30 cellular contexts compared by ENCODE assay signal in the genomic region with DNA sequence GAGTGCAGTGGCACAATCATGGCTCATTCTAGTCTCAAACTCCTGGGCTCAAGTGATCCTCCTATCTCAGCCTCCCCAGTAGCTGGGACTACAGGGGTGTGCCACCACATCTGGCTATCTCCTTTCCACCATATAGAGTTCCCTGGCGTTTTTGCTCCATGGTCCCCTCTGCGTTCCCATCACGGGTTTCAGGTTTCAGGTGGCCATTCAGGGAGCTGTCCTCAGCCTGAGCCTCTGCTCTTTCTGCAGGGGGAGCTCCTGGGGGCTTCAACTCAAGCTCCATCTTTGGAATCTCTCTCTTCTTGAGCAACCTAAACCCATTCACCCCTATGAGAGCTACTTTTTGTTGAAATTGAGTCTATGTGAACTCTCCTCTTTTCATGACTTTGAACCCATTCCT. TPM values are rescaled to one million over a fixed set of nuclear protein-coding genes. Genes with fewer than 3 reads are reported as not detected.
A peak's percentile ranks its signal among the peaks of the same experiment; 100 is the strongest.
DNase-seq lines count a peak whose midpoint lies in the region; ATAC-seq, FAIRE-seq and TF ChIP-seq lines count a peak whose summit lies in the region.
"Had no signal": no experiment of that assay in that cellular context is flagged by ENCODE, and none has a peak within 500 bp of the region (broad histone marks: within the 10 kb centered on the region; RNA-seq: fewer than 3 reads in every experiment).

No MANE protein-coding gene starts in this region.

- WGBS in SK-N-SH (ENCODE audit: low lambda C conversion rate): 25% methylated on average over 3 of the region's 3 CpGs

- H3K9me2 ChIP-seq in SK-N-SH: no peaks in the 10 kb centered on the region

- no peak for TF ChIP-seq RAD21 in SK-N-SH (IDR thresholded peaks at IDR 0.05; ENCODE audit: low read length)

- no peak overlapping the region for H3K9ac ChIP-seq in SK-N-SH

- CTCF ChIA-PET in SK-N-SH (lab: Yijun Ruan, JAX): interaction anchor here (0.5 to 2.0 kb wide), 9 partner anchors 8 to 216 kb away, joined by 3 to 21 read pairs (median 4); partner anchors contain the start of gene ATG101

- H3K27me3 ChIP-seq in SK-N-SH (ENCODE audit: insufficient read depth) (peaks cover 35% of the 10 kb centered on the region), upper lobe of right lung (no peaks in the 10 kb centered on the region)

- H3K4me3 ChIP-seq in SK-N-SH (ENCODE audit: low read depth in 2 of 2, low read length in 1 of 2) (no peak overlapping the region), upper lobe of right lung (no peak overlapping the region)
- H3K4me3 ChIP-seq: K562 had no signal

- no peak overlapping the region for H3K4me2 ChIP-seq in SK-N-SH

- POLR2A ChIA-PET in SK-N-SH (lab: Yijun Ruan, JAX): interaction anchor here (0.7 kb wide), 1 partner anchor 58 kb away, joined by 3 read pairs; no protein-coding TSS in a partner anchor

- no peaks in the 10 kb centered on the region for H4K20me1 ChIP-seq in SK-N-SH (ENCODE audit: insufficient read depth)

- TF ChIP-seq CTCF in SK-N-SH (IDR thresholded peaks at IDR 0.05) (no peak), upper lobe of right lung (IDR thresholded peaks at IDR 0.05) (no peak)

- no peak for ATAC-seq in SK-N-SH treated with all-trans-retinoic acid at 6 μM for 48 hours
- no peak for ATAC-seq in upper lobe of right lung
- no peak for ATAC-seq in HG02623 (IDR thresholded peaks at IDR 0.05; ENCODE audit: unreplicated experiment)
- ATAC-seq: K562 had no signal

- H3K9me3 ChIP-seq in SK-N-SH (no peaks in the 10 kb centered on the region), upper lobe of right lung (no peaks in the 10 kb centered on the region)
- H3K9me3 ChIP-seq: BE2C had no signal

- peak; percentile 6 for DNase-seq in SK-N-SH
- DNase-seq in HuH-7 (ENCODE audit: low spot score): peak; percentile 5
- DNase-seq in cerebellum (ENCODE audit: low spot score): peak; percentile 0
- peak; percentile 38 for DNase-seq in upper lobe of right lung
- no peak for DNase-seq in urothelium cell line (ENCODE audit: low spot score)
- DNase-seq in posterior vena cava (ENCODE audit: low spot score): no peak
- DNase-seq: BE2C; CD8-positive, alpha-beta memory T cell; DMS 273 treated with DMSO at 0.1 percent for 48 hours; EL; GDM1; Kasumi-1; NCI-H1105; NCI-H2029; NCI-H446 treated with DMSO at 0.1 percent for 48 hours; NCI-H526; NCI-H82; NK-92 treated with Interleukin-12 subunit alpha and Interleukin-12 subunit beta, amount 100 ng/mL, for 24 hours; Right ventricle myocardium superior had no signal

- H3K36me3 ChIP-seq in SK-N-SH (replicated peaks in 1 of 2; ENCODE audit: control insufficient read depth in 1 of 2, insufficient read depth in 2 of 2, low read length in 1 of 2) (no peaks in the 10 kb centered on the region), upper lobe of right lung (no peaks in the 10 kb centered on the region)
- H3K36me3 ChIP-seq: BE2C had no signal

- H3K4me1 ChIP-seq in SK-N-SH (ENCODE audit: control insufficient read depth in 1 of 2, insufficient read depth in 2 of 2, low read depth in 1 of 2, low read length in 1 of 2): no peaks in the 10 kb centered on the region; a peak in 1 of 4 replicates
- H3K4me1 ChIP-seq in upper lobe of right lung: no peaks in the 10 kb centered on the region

- intact Hi-C loops in upper lobe of right lung (cut with DNase I) (no loop called here), posterior vena cava (cut with DNase I) (loop anchor here in 1 of 2 donors (5.0 kb wide), 1 partner anchor 1339 kb away; no protein-coding TSS in a partner anchor)

- H3F3A ChIP-seq in SK-N-SH (replicated peaks; ENCODE audit: insufficient read depth): no peaks in the 10 kb centered on the region

- H3K79me2 ChIP-seq in SK-N-SH (ENCODE audit: insufficient read depth): no peaks in the 10 kb centered on the region

- no peak overlapping the region for H2AFZ ChIP-seq in SK-N-SH (ENCODE audit: low read depth)

- FAIRE-seq in urothelium cell line (lab: Jason Lieb, UNC): no peak
- FAIRE-seq: GM12892, GM18507, H1, K562 had no signal

- no peak for TF ChIP-seq EP300 in SK-N-SH (IDR thresholded peaks at IDR 0.05; ENCODE audit: borderline replicate concordance in 1 of 2, low read depth in 1 of 2, low read length in 1 of 2)

- H3K27ac ChIP-seq in SK-N-SH (ENCODE audit: low read depth in 2 of 2, low read length in 1 of 2) (no peak overlapping the region), upper lobe of right lung (no peak overlapping the region)
- H3K27ac ChIP-seq: 22Rv1 had no signal

TF ChIP-seq in SK-N-SH, 30 proteins besides CTCF, POLR2A, EP300 and RAD21 (continues in another document):
- TF ChIP-seq RFX5 (IDR thresholded peaks at IDR 0.05; ENCODE audit: low read length) (no peak), SIN3A (IDR thresholded peaks at IDR 0.05; ENCODE audit: borderline replicate concordance, low read depth, low read length) (no peak), MAX (IDR thresholded peaks at IDR 0.05; ENCODE audit: low read depth) (no peak), TAF1 (IDR thresholded peaks at IDR 0.05; ENCODE audit: borderline replicate concordance, low read depth, low read length) (no peak), NRF1 (IDR thresholded peaks at IDR 0.05; ENCODE audit: low read depth, low read length) (no peak), ELF1 (IDR thresholded peaks at IDR 0.05) (no peak), FOXM1 (IDR thresholded peaks at IDR 0.05; ENCODE audit: low read depth) (no peak), FOXJ3 (CRISPR knock-in tag; IDR thresholded peaks at IDR 0.05) (no peak), TCF12 (IDR thresholded peaks at IDR 0.05) (no peak)
- TF ChIP-seq, protein P1, sequence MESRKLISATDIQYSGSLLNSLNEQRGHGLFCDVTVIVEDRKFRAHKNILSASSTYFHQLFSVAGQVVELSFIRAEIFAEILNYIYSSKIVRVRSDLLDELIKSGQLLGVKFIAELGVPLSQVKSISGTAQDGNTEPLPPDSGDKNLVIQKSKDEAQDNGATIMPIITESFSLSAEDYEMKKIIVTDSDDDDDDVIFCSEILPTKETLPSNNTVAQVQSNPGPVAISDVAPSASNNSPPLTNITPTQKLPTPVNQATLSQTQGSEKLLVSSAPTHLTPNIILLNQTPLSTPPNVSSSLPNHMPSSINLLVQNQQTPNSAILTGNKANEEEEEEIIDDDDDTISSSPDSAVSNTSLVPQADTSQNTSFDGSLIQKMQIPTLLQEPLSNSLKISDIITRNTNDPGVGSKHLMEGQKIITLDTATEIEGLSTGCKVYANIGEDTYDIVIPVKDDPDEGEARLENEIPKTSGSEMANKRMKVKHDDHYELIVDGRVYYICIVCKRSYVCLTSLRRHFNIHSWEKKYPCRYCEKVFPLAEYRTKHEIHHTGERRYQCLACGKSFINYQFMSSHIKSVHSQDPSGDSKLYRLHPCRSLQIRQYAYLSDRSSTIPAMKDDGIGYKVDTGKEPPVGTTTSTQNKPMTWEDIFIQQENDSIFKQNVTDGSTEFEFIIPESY (IDR thresholded peaks at IDR 0.05; ENCODE audit: borderline replicate concordance, low read depth): no peak

TF ChIP-seq in SK-N-SH treated with all-trans-retinoic acid at 6 μM for 48 hours, 23 proteins besides CTCF, POLR2A, EP300 and RAD21:
- TF ChIP-seq, protein P2, sequence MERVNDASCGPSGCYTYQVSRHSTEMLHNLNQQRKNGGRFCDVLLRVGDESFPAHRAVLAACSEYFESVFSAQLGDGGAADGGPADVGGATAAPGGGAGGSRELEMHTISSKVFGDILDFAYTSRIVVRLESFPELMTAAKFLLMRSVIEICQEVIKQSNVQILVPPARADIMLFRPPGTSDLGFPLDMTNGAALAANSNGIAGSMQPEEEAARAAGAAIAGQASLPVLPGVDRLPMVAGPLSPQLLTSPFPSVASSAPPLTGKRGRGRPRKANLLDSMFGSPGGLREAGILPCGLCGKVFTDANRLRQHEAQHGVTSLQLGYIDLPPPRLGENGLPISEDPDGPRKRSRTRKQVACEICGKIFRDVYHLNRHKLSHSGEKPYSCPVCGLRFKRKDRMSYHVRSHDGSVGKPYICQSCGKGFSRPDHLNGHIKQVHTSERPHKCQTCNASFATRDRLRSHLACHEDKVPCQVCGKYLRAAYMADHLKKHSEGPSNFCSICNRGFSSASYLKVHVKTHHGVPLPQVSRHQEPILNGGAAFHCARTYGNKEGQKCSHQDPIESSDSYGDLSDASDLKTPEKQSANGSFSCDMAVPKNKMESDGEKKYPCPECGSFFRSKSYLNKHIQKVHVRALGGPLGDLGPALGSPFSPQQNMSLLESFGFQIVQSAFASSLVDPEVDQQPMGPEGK (CRISPR knock-in tag; IDR thresholded peaks at IDR 0.05; ENCODE audit: borderline replicate concordance): no peak
- TF ChIP-seq ARNTL (CRISPR knock-in tag; IDR thresholded peaks at IDR 0.05; ENCODE audit: borderline replicate concordance, low read depth): no peak

RNA-seq across cellular contexts. Expression of gene SMIM41, which starts 11.6 kb away (rescaled TPM):
- not detected in 2 replicates for polyA plus RNA-seq in SK-N-SH (2012; rRNA removed)
- polyA plus RNA-seq in SK-N-SH (2012; cell fraction: cytosol; rRNA removed): 0.04 TPM in 1 of 2 replicates, not detected in the other
- 0.06 TPM in 1 of 2 replicates, not detected in the other for polyA plus RNA-seq in SK-N-SH (2012; cell fraction: nucleus; rRNA removed)
- 0.18 TPM for total RNA-seq in cerebellum
- total RNA-seq in upper lobe of right lung: 6.1 TPM
- under 1 TPM in 1 of 2 donors, not detected in 1; 0.19 TPM for total RNA-seq in posterior vena cava
- total RNA-seq: CD8-positive, alpha-beta memory T cell; HT-29; K562; M059J; SK-MEL-5 had no signal
- polyA plus RNA-seq: CD14-positive monocyte; CD8-positive, alpha-beta memory T cell; K562 had no signal

RNA-seq across cellular contexts. Expression of gene ATG101, which starts 21.3 kb away (rescaled TPM):
- polyA plus RNA-seq in SK-N-SH (2012; rRNA removed): 160 and 170 TPM in 2 replicates
- polyA plus RNA-seq in SK-N-SH (2012; cell fraction: cytosol; rRNA removed): 109 and 133 TPM in 2 replicates
- polyA plus RNA-seq in SK-N-SH (2012; cell fraction: nucleus; rRNA removed): 170 and 184 TPM in 2 replicates
- total RNA-seq in cerebellum (12.8 TPM), upper lobe of right lung (37.3 TPM), posterior vena cava (10 to 100 TPM; 26.4 to 30.8 TPM)

RNA-seq across cellular contexts. Expression of gene NR4A1, which starts 39.8 kb away (rescaled TPM):
- polyA plus RNA-seq in SK-N-SH (2012; rRNA removed): 75.2 and 120 TPM in 2 replicates
- polyA plus RNA-seq in SK-N-SH (2012; cell fraction: cytosol; rRNA removed): 17.7 and 20.0 TPM in 2 replicates
- polyA plus RNA-seq in SK-N-SH (2012; cell fraction: nucleus; rRNA removed): 429 and 610 TPM in 2 replicates
- total RNA-seq in cerebellum (2.4 TPM), upper lobe of right lung (67.0 TPM), posterior vena cava (100 to 1,000 TPM; 197 to 567 TPM)

Comparison
In these comparisons a context has a peak if more than half of its experiments do, and no peak if none do; other contexts are left out.
1. DNase-seq: peak in SK-N-SH (single experiment), HuH-7 (single experiment), cerebellum (single experiment) and upper lobe of right lung (single experiment); none in urothelium cell line (single experiment) and posterior vena cava (single experiment).
2. RNA of gene NR4A1, which starts 39.8 kb away (total RNA-seq): 197 to 567 TPM in posterior vena cava and 67.0 TPM in upper lobe of right lung (single experiment); 2.4 TPM in cerebellum (single experiment); every median in the first group is over 10 times any median in the second.